In the genomic region with DNA sequence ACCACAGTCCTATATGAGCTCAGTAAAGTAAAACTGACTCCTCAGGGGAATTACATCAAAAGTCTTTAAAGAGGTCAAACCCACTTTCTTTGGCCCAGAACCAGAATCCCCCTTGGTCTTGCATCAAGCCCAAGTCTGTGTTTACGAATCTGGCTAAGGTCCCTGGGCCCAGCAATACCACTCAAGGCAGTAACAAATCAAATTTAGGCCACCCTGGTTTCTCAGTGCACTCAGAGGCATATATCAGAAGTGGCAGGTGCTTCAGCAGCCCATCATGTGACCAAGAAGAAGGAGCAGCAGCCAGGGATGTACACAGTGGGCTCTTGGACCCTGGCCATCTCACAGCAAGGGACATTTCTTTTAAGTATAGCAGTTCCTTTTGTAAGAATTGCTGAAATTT, we compare ENCODE assay signal across 16 cellular contexts.
"Had no signal": no experiment of that assay in that cellular context is flagged by ENCODE, and none has a peak within 500 bp of the region (broad histone marks: within the 10 kb centered on the region; RNA-seq: fewer than 3 reads in every experiment).

No MANE protein-coding gene starts in this region.

- DNase-seq: activated CD4-positive, alpha-beta T cell treated with anti-CD3 and anti-CD28 coated beads, Interleukin-2, amount 50 U/mL, for 1 hour; activated CD8-positive, alpha-beta memory T cell treated with anti-CD3 and anti-CD28 coated beads for 24 hours; activated gamma-delta T cell treated with Interleukin-2 at 50 U/mL for 16 hours; brain microvascular endothelial cell; effector memory CD4-positive, alpha-beta T cell; foreskin melanocyte; head of caudate nucleus; kidney glomerular epithelial cell; left ventricle myocardium superior; natural killer cell; stimulated activated CD4-positive, alpha-beta T cell treated with anti-CD3 and anti-CD28 coated beads, Interleukin-1b, Interleukin-23, amount 100 ng/mL, for 48 hours; stimulated activated naive CD8-positive, alpha-beta T cell treated with anti-CD3 and anti-CD28 coated beads, Interleukin-15, amount 100 ng/mL, for 72 hours; upper lobe of left lung had no signal

- H3K27ac ChIP-seq: brain microvascular endothelial cell, parathyroid adenoma, upper lobe of left lung had no signal

- H3K9me3 ChIP-seq: neutrophil, upper lobe of left lung had no signal

- ATAC-seq: activated CD4-positive, CD25-positive, alpha-beta regulatory T cell treated with anti-CD3 and anti-CD28 coated beads, Interleukin-2, amount 50 U/mL, for 24 hours; left ventricle myocardium superior; natural killer cell; stimulated activated naive CD8-positive, alpha-beta T cell treated with anti-CD3 and anti-CD28 coated beads, Interleukin-15, amount 100 ng/mL, for 72 hours had no signal

- H3K36me3 ChIP-seq: brain microvascular endothelial cell, neutrophil, upper lobe of left lung had no signal

- H3K4me3 ChIP-seq: upper lobe of left lung had no signal

- H3K4me1 ChIP-seq: parathyroid adenoma, upper lobe of left lung had no signal

- H3K27me3 ChIP-seq: brain microvascular endothelial cell, neutrophil, upper lobe of left lung had no signal
